17 cellular contexts compared by ENCODE assay signal in genomic region chr2:142946941-142947340, GRCh38.
DNase-seq lines count a peak whose midpoint lies in the region; ATAC-seq and TF ChIP-seq lines count a peak whose summit lies in the region.
"Had no signal": no experiment of that assay in that cellular context is flagged by ENCODE, and none has a peak within 500 bp of the region (broad histone marks: within the 10 kb centered on the region; RNA-seq: fewer than 3 reads in every experiment).

No MANE protein-coding gene starts in this region.

- TF ChIP-seq CTCF in RWPE2 (IDR thresholded peaks at IDR 0.05; ENCODE audit: poor library complexity, severe bottlenecking) (no peak), nephron progenitor cell (IDR thresholded peaks at IDR 0.05) (no peak)

- DNase-seq in ELR (ENCODE audit: low read depth) (peak; percentile 84), RWPE2 (ENCODE audit: low spot score) (no peak), epithelial cell of prostate (ENCODE audit: low read depth, low spot score) (no peak), nephron progenitor cell (no peak), NAMALWA (ENCODE audit: low spot score) (no peak)
- no peak for DNase-seq in effector CD4-positive, alpha-beta T cell
- DNase-seq: BE2C; CD4-positive, CD25-positive, alpha-beta regulatory T cell; DMS53; KBM-7; NCI-H1092; NCI-H2081; NCI-H748 treated with DMSO at 0.1 percent for 48 hours; NK-92 treated with Interleukin-12 subunit alpha and Interleukin-12 subunit beta, amount 100 ng/mL, for 24 hours; SHP77 treated with DMSO at 0.1 percent for 48 hours had no signal

- H3K36me3 Mint-ChIP-seq in nephron progenitor cell (ENCODE audit: low read depth), result peaks cover 9% of the 10 kb centered on the region
- H3K36me3 Mint-ChIP-seq: CD4-positive, CD25-positive, alpha-beta regulatory T cell had no signal

- ATAC-seq in RWPE2 (ENCODE audit: low read depth) (peak; percentile 55), GM19463 (IDR thresholded peaks at IDR 0.05; ENCODE audit: unreplicated experiment) (no peak)
- ATAC-seq: SK-N-SH treated with all-trans-retinoic acid at 6 μM for 48 hours had no signal

- peaks cover 31% of the 10 kb centered on the region for H3K4me1 Mint-ChIP-seq in nephron progenitor cell
- H3K4me1 Mint-ChIP-seq: CD4-positive, CD25-positive, alpha-beta regulatory T cell had no signal

- no peaks in the 10 kb centered on the region for H3K9me3 ChIP-seq in RWPE2 (ENCODE audit: severe bottlenecking)
- H3K9me3 ChIP-seq: BE2C had no signal

- peak overlapping the region; percentile 24 for H3K27ac ChIP-seq in RWPE2 (ENCODE audit: poor library complexity, severe bottlenecking)
- H3K27ac ChIP-seq in epithelial cell of prostate, result peak overlapping the region; percentile 64

- H3K27me3 ChIP-seq in RWPE2 (ENCODE audit: insufficient read depth, poor library complexity, severe bottlenecking), result no peaks in the 10 kb centered on the region
- H3K27me3 ChIP-seq: BE2C had no signal

- H3K4me1 ChIP-seq in RWPE2 (ENCODE audit: insufficient read depth, poor library complexity, severe bottlenecking), result peaks cover 28% of the 10 kb centered on the region
- H3K4me1 ChIP-seq: BE2C had no signal

- no peaks in the 10 kb centered on the region for H3K36me3 ChIP-seq in RWPE2 (ENCODE audit: low read depth)
- H3K36me3 ChIP-seq: BE2C had no signal

- H3K9me3 Mint-ChIP-seq in nephron progenitor cell, result peaks cover 37% of the 10 kb centered on the region

- H3K27ac Mint-ChIP-seq in nephron progenitor cell, result peak overlapping the region; percentile 8
- H3K27ac Mint-ChIP-seq: CD4-positive, CD25-positive, alpha-beta regulatory T cell had no signal

- H3K27me3 Mint-ChIP-seq in nephron progenitor cell (ENCODE audit: low read depth, poor library complexity), result no peaks in the 10 kb centered on the region

- H3K4me3 ChIP-seq in RWPE2 (ENCODE audit: severe bottlenecking), result no peak overlapping the region

- no peak overlapping the region for H3K4me3 Mint-ChIP-seq in nephron progenitor cell
- H3K4me3 Mint-ChIP-seq: CD4-positive, CD25-positive, alpha-beta regulatory T cell had no signal
